In genomic region chr1:206506803-206507394, GRCh38 we compare ENCODE assay signal across 8 cellular contexts. TPM values are rescaled to one million over a fixed set of nuclear protein-coding genes. Genes with fewer than 3 reads are reported as not detected.
DNase-seq lines count a peak whose midpoint lies in the region; ATAC-seq and TF ChIP-seq lines count a peak whose summit lies in the region.

No MANE protein-coding gene starts in this region.

- peak overlapping the region; percentile 35 to 73 for H3K4ac ChIP-seq in mesenchymal stem cell (ENCODE audit: low read depth in 1 of 2, low read length in 2 of 2)

- peaks cover 6% of the 10 kb centered on the region; the same call in 1 of the 2 replicates for H3K27me3 ChIP-seq in BJ (ENCODE audit: control insufficient read depth, insufficient read depth, low read length)
- peaks cover 39% of the 10 kb centered on the region for H3K27me3 ChIP-seq in KMS-11 (ENCODE audit: insufficient read depth, low read depth)
- H3K27me3 ChIP-seq in mesenchymal stem cell (ENCODE audit: control insufficient read depth in 1 of 2, insufficient read depth in 1 of 2, low read length in 2 of 2) = peaks cover 0 to 62% of the 10 kb centered on the region in 2 experiments
- peaks cover 0 to 12% (median 4%) of the 10 kb centered on the region in 4 donors for H3K27me3 ChIP-seq in upper lobe of left lung

- H3K79me2 ChIP-seq in KMS-11 (ENCODE audit: insufficient read depth, low read depth) = no peaks in the 10 kb centered on the region

- H3K9ac ChIP-seq in KMS-11 (peak overlapping the region; percentile 27; the same call in 1 of the 2 replicates), mesenchymal stem cell (ENCODE audit: low read length) (peak overlapping the region; percentile 74)

- CTCF ChIA-PET in BJ (lab: Yijun Ruan, JAX) = interaction anchor here (0.7 to 1.8 kb wide), 11 partner anchors 9 to 157 kb away, joined by 3 to 9 read pairs (median 4); partner anchors contain the start of gene EIF2D

- H3K9me3 ChIP-seq in mesenchymal stem cell (ENCODE audit: control insufficient read depth, low read length) = no peaks in the 10 kb centered on the region
- no peaks in the 10 kb centered on the region for H3K9me3 ChIP-seq in upper lobe of left lung

- H3K27ac ChIP-seq in KMS-11 (no peak overlapping the region), mesenchymal stem cell (ENCODE audit: low read length, poor library complexity, severe bottlenecking) (no peak overlapping the region), upper lobe of left lung (peak overlapping the region; percentile 14 to 84 (median 80))

- no peak for TF ChIP-seq EP300 in upper lobe of left lung (IDR thresholded peaks at IDR 0.05)

- DNase-seq in BJ (ENCODE audit: low read depth) (no peak), mesenchymal stem cell (no peak), upper lobe of left lung (peak; percentile 49 to 90), SKM-1 treated with dmso at 0.1 percent for 144 hours (lab: John Stamatoyannopoulos, UW; ENCODE audit: unreplicated experiment) (no peak)
- DNase-seq in central memory CD4-positive, alpha-beta T cell = peak; percentile 21

- WGBS in mesenchymal stem cell = 5% methylated on average over 30 of the region's 49 CpGs
- 0% methylated on average over 2 to 24 of the region's 49 CpGs for WGBS in upper lobe of left lung, 2 donors

- TF ChIP-seq CTCF in BJ (IDR thresholded peaks at IDR 0.05; ENCODE audit: insufficient read depth, low read depth, low read length) (no peak), KMS-11 (conservative IDR thresholded peaks at IDR 0.05; ENCODE audit: low read depth, low read length) (no peak), upper lobe of left lung (IDR thresholded peaks at IDR 0.05) (no peak)

- no peaks in the 10 kb centered on the region for H3K79me1 ChIP-seq in mesenchymal stem cell (replicated peaks; ENCODE audit: low read length, poor library complexity, severe bottlenecking)

- H4K91ac ChIP-seq in mesenchymal stem cell (ENCODE audit: low read length) = no peak overlapping the region

- no peak for TF ChIP-seq POLR2A in upper lobe of left lung (IDR thresholded peaks at IDR 0.05)

- ATAC-seq in GM19452 (IDR thresholded peaks at IDR 0.05; ENCODE audit: unreplicated experiment) = peak; percentile 21
- peak in 1 of 2 donors; percentile 3 for ATAC-seq in upper lobe of left lung (ENCODE audit: low FRiP score in 2 of 2)
- no peak for ATAC-seq in GM18861 (IDR thresholded peaks at IDR 0.05; ENCODE audit: unreplicated experiment)

- H2AFZ ChIP-seq in KMS-11 (ENCODE audit: low read depth) = peak overlapping the region; percentile 77
- peak overlapping the region; percentile 68 for H2AFZ ChIP-seq in mesenchymal stem cell (ENCODE audit: low read depth, low read length)

- H3K4me2 ChIP-seq in KMS-11 (peak overlapping the region; percentile 76), mesenchymal stem cell (ENCODE audit: low read length, poor library complexity, severe bottlenecking) (peak overlapping the region; percentile 85)

- H3K36me3 ChIP-seq in BJ (ENCODE audit: control insufficient read depth, insufficient read depth, low read length) = no peaks in the 10 kb centered on the region
- H3K36me3 ChIP-seq in KMS-11 (ENCODE audit: insufficient read depth) = no peaks in the 10 kb centered on the region
- H3K36me3 ChIP-seq in mesenchymal stem cell (ENCODE audit: control insufficient read depth in 1 of 2, insufficient read depth in 2 of 2, low read depth in 1 of 2, low read length in 2 of 2) = no peaks in the 10 kb centered on the region
- no peaks in the 10 kb centered on the region for H3K36me3 ChIP-seq in upper lobe of left lung

- peak overlapping the region; percentile 4 for H2BK5ac ChIP-seq in mesenchymal stem cell (ENCODE audit: low read depth, low read length, poor library complexity, severe bottlenecking)

- H4K8ac ChIP-seq in mesenchymal stem cell (ENCODE audit: low read length) = peak overlapping the region; percentile 35

- H3K23ac ChIP-seq in mesenchymal stem cell (ENCODE audit: low read length in 2 of 2) = peak overlapping the region in 1 of 2 experiments; percentile 57

- peak overlapping the region; percentile 44 for H2BK15ac ChIP-seq in mesenchymal stem cell (ENCODE audit: low read depth, poor library complexity, severe bottlenecking)

- H3K4me3 ChIP-seq in BJ (ENCODE audit: low read depth, low read length) (peak overlapping the region; percentile 36), KMS-11 (IDR thresholded peaks at IDR 0.05; ENCODE audit: insufficient read depth, low read depth, low read length) (peak overlapping the region; percentile 91), mesenchymal stem cell (ENCODE audit: insufficient read depth in 1 of 2, low read depth in 1 of 2, low read length in 2 of 2) (peak overlapping the region; percentile 48 to 81), upper lobe of left lung (peak overlapping the region; percentile 55 to 82 (median 80))

- POLR2A ChIA-PET in BJ (lab: Charles Lee) = interaction anchor here (0.6 kb wide), 1 partner anchor 31 kb away, joined by 4 read pairs; no protein-coding TSS in a partner anchor

- peak overlapping the region in 1 of 2 experiments; percentile 59 for H2BK12ac ChIP-seq in mesenchymal stem cell (ENCODE audit: low read length in 2 of 2)

- peak overlapping the region in 1 of 2 experiments; percentile 46 for H3K18ac ChIP-seq in mesenchymal stem cell (ENCODE audit: low read depth in 1 of 2, low read length in 2 of 2)

- no peak overlapping the region for H2BK120ac ChIP-seq in mesenchymal stem cell (ENCODE audit: low read depth, low read length)

- no peaks in the 10 kb centered on the region for H4K20me1 ChIP-seq in KMS-11 (ENCODE audit: insufficient read depth)

- H2AK5ac ChIP-seq in mesenchymal stem cell (ENCODE audit: low read length, severe bottlenecking) = no peak overlapping the region

- H3K4me1 ChIP-seq in KMS-11 (ENCODE audit: low read depth, poor library complexity, severe bottlenecking) (peaks cover 8% of the 10 kb centered on the region), mesenchymal stem cell (ENCODE audit: control insufficient read depth, insufficient read depth, low read depth, low read length) (peaks cover 17% of the 10 kb centered on the region), upper lobe of left lung (peaks cover 63 to 70% (median 68%) of the 10 kb centered on the region in 4 donors)

- H3K14ac ChIP-seq in mesenchymal stem cell (ENCODE audit: low read length in 2 of 2) = no peak overlapping the region

RNA-seq across cellular contexts. Expression of gene RASSF5, which starts 0.4 kb away (rescaled TPM):
- polyA plus RNA-seq in BJ (2011; rRNA removed) = 1.2 and 2.1 TPM in 2 replicates
- 1.6 and 2.0 TPM in 2 replicates for polyA minus RNA-seq in BJ (2011; rRNA and poly(A)+ RNA removed)
- 0.93 TPM for polyA plus RNA-seq in mesenchymal stem cell (2013, experiment 1 of 2)
- 1.2 TPM for polyA plus RNA-seq in mesenchymal stem cell (2013, experiment 2 of 2)
- 10 to 100 TPM; 47.2 to 61.1 (median 54.9) TPM for total RNA-seq in upper lobe of left lung

RNA-seq across cellular contexts. Expression of gene IKBKE, which starts 36.6 kb away (rescaled TPM):
- 13.0 and 23.0 TPM in 2 replicates for polyA plus RNA-seq in BJ (2011; rRNA removed)
- polyA minus RNA-seq in BJ (2011; rRNA and poly(A)+ RNA removed) = 18.2 and 32.1 TPM in 2 replicates
- 15.5 TPM for polyA plus RNA-seq in mesenchymal stem cell (2013, experiment 1 of 2)
- 15.3 TPM for polyA plus RNA-seq in mesenchymal stem cell (2013, experiment 2 of 2)
- 10 to 100 TPM in 2 of 6 donors, 1 to 10 TPM in 4; 7.4 to 25.1 (median 9.2) TPM for total RNA-seq in upper lobe of left lung

Comparison
In these comparisons a context has a peak if more than half of its experiments do, and no peak if none do; other contexts are left out.
1. DNase-seq: peak in central memory CD4-positive, alpha-beta T cell (single experiment) and upper lobe of left lung (2 of 2); none in BJ (single experiment), mesenchymal stem cell (single experiment) and SKM-1 treated with dmso at 0.1 percent for 144 hours (single experiment).
2. H3K4me3 ChIP-seq: peak in every context shown above with its lines; median percentile 91 in KMS-11; 80 in upper lobe of left lung; 64 in mesenchymal stem cell; 36 in BJ.
3. H3K27ac ChIP-seq: peak in upper lobe of left lung (4 of 4); none in KMS-11 (single experiment) and mesenchymal stem cell (single experiment).